13 cellular contexts compared by ENCODE assay signal in genomic region chr1:160623860-160624259, GRCh38. TPM values are rescaled to one million over a fixed set of nuclear protein-coding genes. Genes with fewer than 3 reads are reported as not detected.
DNase-seq lines count a peak whose midpoint lies in the region; ATAC-seq and TF ChIP-seq lines count a peak whose summit lies in the region.
"Had no signal": no experiment of that assay in that cellular context is flagged by ENCODE, and none has a peak within 500 bp of the region (broad histone marks: within the 10 kb centered on the region; RNA-seq: fewer than 3 reads in every experiment).

No MANE protein-coding gene starts in this region.

- no peaks in the 10 kb centered on the region for H3K36me3 ChIP-seq in vagina

- no peak for DNase-seq in activated naive CD4-positive, alpha-beta T cell treated with anti-CD3 and anti-CD28 coated beads, Interleukin-2, amount 10 ng/mL, durations not matched to agents 7 days and 5 days
- DNase-seq in activated naive CD4-positive, alpha-beta T cell treated with Interleukin-2 at 50 U/mL for 16 hours = no peak
- DNase-seq in activated T-helper 2 cell treated with anti-CD3 and anti-CD28 coated beads, Interferon-gamma antibody, Interleukin-2, Interleukin-4, amounts not matched to agents 10 μg/mL and 5 μg/mL and 100 μg/mL, durations not matched to agents 14 hours and 24 hours and 36 hours (ENCODE audit: low spot score) = no peak
- DNase-seq in head of caudate nucleus (no peak), ecto neural progenitor cell (ENCODE audit: low spot score) (no peak), vagina (ENCODE audit: extremely low spot score in 2 of 2) (no peak)
- DNase-seq: IMR-90; left cardiac atrium; NCI-H524 treated with DMSO at 0.1 percent for 48 hours; stimulated activated CD4-positive, alpha-beta T cell treated with anti-CD3 and anti-CD28 coated beads, Interleukin-2, amount 100 ng/mL, for 48 hours had no signal

- no peak overlapping the region for H3K4me3 ChIP-seq in vagina

- H3K4me1 ChIP-seq in vagina = no peaks in the 10 kb centered on the region

- H3K9me3 Mint-ChIP-seq in activated naive CD4-positive, alpha-beta T cell treated with anti-CD3 and anti-CD28 coated beads, Interleukin-2, amount 10 ng/mL, durations not matched to agents 7 days and 5 days = peaks cover 5% of the 10 kb centered on the region
- peaks cover 6% of the 10 kb centered on the region for H3K9me3 Mint-ChIP-seq in activated T-helper 2 cell treated with anti-CD3 and anti-CD28 coated beads, Interferon-gamma antibody, Interleukin-2, Interleukin-4, amounts not matched to agents 10 μg/mL and 5 μg/mL and 100 μg/mL, durations not matched to agents 14 hours and 24 hours and 36 hours
- no peaks in the 10 kb centered on the region for H3K9me3 Mint-ChIP-seq in stimulated activated naive CD8-positive, alpha-beta T cell treated with anti-CD3 and anti-CD28 coated beads, Interleukin-15, Interleukin-2, amounts not matched to agents 100 ng/mL and 50 ng/mL, for 24 hours

- no peak overlapping the region for H3K27ac ChIP-seq in vagina

- CTCF ChIA-PET in activated naive CD4-positive, alpha-beta T cell treated with anti-CD3 and anti-CD28 coated beads, Interleukin-2, amount 10 ng/mL, durations not matched to agents 7 days and 5 days (lab: Charles Lee) = interaction anchor here (0.9 to 2.3 kb wide), 5 partner anchors 15 to 51 kb away, joined by 3 to 9 read pairs (median 4); partner anchors contain the start of gene SLAMF1

- ATAC-seq in HG03565 (IDR thresholded peaks at IDR 0.05; ENCODE audit: unreplicated experiment) = peak; percentile 24
- ATAC-seq: left cardiac atrium had no signal

- no peaks in the 10 kb centered on the region for H3K9me3 ChIP-seq in vagina

- intact Hi-C loops in activated T-helper 2 cell treated with anti-CD3 and anti-CD28 coated beads, Interferon-gamma antibody, Interleukin-2, Interleukin-4, amounts not matched to agents 10 μg/mL and 5 μg/mL and 100 μg/mL, durations not matched to agents 14 hours and 24 hours and 36 hours (cut with micrococcal nuclease) = loop anchor here (1.0 to 10.0 kb wide), 7 partner anchors 16 to 699 kb away; partner anchors contain the start of genes NIT1, PFDN2 and TAGLN2
- intact Hi-C loops in head of caudate nucleus (cut with DNase I) (no loop called here), vagina (cut with DNase I) (no loop called here)

- no peaks in the 10 kb centered on the region for H3K27me3 ChIP-seq in vagina

- no peaks in the 10 kb centered on the region for H3K27me3 Mint-ChIP-seq in activated naive CD4-positive, alpha-beta T cell treated with anti-CD3 and anti-CD28 coated beads, Interleukin-2, amount 10 ng/mL, durations not matched to agents 7 days and 5 days
- no peaks in the 10 kb centered on the region for H3K27me3 Mint-ChIP-seq in activated T-helper 2 cell treated with anti-CD3 and anti-CD28 coated beads, Interferon-gamma antibody, Interleukin-2, Interleukin-4, amounts not matched to agents 10 μg/mL and 5 μg/mL and 100 μg/mL, durations not matched to agents 14 hours and 24 hours and 36 hours (ENCODE audit: low read depth)
- no peaks in the 10 kb centered on the region for H3K27me3 Mint-ChIP-seq in stimulated activated naive CD8-positive, alpha-beta T cell treated with anti-CD3 and anti-CD28 coated beads, Interleukin-15, Interleukin-2, amounts not matched to agents 100 ng/mL and 50 ng/mL, for 24 hours

- no peak overlapping the region for H3K4me3 Mint-ChIP-seq in activated naive CD4-positive, alpha-beta T cell treated with anti-CD3 and anti-CD28 coated beads, Interleukin-2, amount 10 ng/mL, durations not matched to agents 7 days and 5 days
- H3K4me3 Mint-ChIP-seq in activated T-helper 2 cell treated with anti-CD3 and anti-CD28 coated beads, Interferon-gamma antibody, Interleukin-2, Interleukin-4, amounts not matched to agents 10 μg/mL and 5 μg/mL and 100 μg/mL, durations not matched to agents 14 hours and 24 hours and 36 hours (ENCODE audit: low read depth) = peak overlapping the region; percentile 68
- peak overlapping the region; percentile 79 for H3K4me3 Mint-ChIP-seq in stimulated activated naive CD8-positive, alpha-beta T cell treated with anti-CD3 and anti-CD28 coated beads, Interleukin-15, Interleukin-2, amounts not matched to agents 100 ng/mL and 50 ng/mL, for 24 hours

- TF ChIP-seq POLR2A in vagina (IDR thresholded peaks at IDR 0.05) = no peak

- no peak for TF ChIP-seq CTCF in vagina (IDR thresholded peaks at IDR 0.05)

- H3K36me3 Mint-ChIP-seq in activated naive CD4-positive, alpha-beta T cell treated with anti-CD3 and anti-CD28 coated beads, Interleukin-2, amount 10 ng/mL, durations not matched to agents 7 days and 5 days = peaks cover 87% of the 10 kb centered on the region
- H3K36me3 Mint-ChIP-seq in activated T-helper 2 cell treated with anti-CD3 and anti-CD28 coated beads, Interferon-gamma antibody, Interleukin-2, Interleukin-4, amounts not matched to agents 10 μg/mL and 5 μg/mL and 100 μg/mL, durations not matched to agents 14 hours and 24 hours and 36 hours (ENCODE audit: low read depth) = peaks cover 85% of the 10 kb centered on the region
- peaks cover 96% of the 10 kb centered on the region for H3K36me3 Mint-ChIP-seq in stimulated activated naive CD8-positive, alpha-beta T cell treated with anti-CD3 and anti-CD28 coated beads, Interleukin-15, Interleukin-2, amounts not matched to agents 100 ng/mL and 50 ng/mL, for 24 hours (ENCODE audit: low read depth)

- H3K4me1 Mint-ChIP-seq in activated naive CD4-positive, alpha-beta T cell treated with anti-CD3 and anti-CD28 coated beads, Interleukin-2, amount 10 ng/mL, durations not matched to agents 7 days and 5 days = peaks cover 94% of the 10 kb centered on the region
- H3K4me1 Mint-ChIP-seq in activated T-helper 2 cell treated with anti-CD3 and anti-CD28 coated beads, Interferon-gamma antibody, Interleukin-2, Interleukin-4, amounts not matched to agents 10 μg/mL and 5 μg/mL and 100 μg/mL, durations not matched to agents 14 hours and 24 hours and 36 hours (ENCODE audit: low read depth) = peaks cover 89% of the 10 kb centered on the region
- peaks cover 95% of the 10 kb centered on the region for H3K4me1 Mint-ChIP-seq in stimulated activated naive CD8-positive, alpha-beta T cell treated with anti-CD3 and anti-CD28 coated beads, Interleukin-15, Interleukin-2, amounts not matched to agents 100 ng/mL and 50 ng/mL, for 24 hours (ENCODE audit: low read depth)

- H3K27ac Mint-ChIP-seq in activated naive CD4-positive, alpha-beta T cell treated with anti-CD3 and anti-CD28 coated beads, Interleukin-2, amount 10 ng/mL, durations not matched to agents 7 days and 5 days = peak overlapping the region; percentile 91
- peak overlapping the region; percentile 100 for H3K27ac Mint-ChIP-seq in activated T-helper 2 cell treated with anti-CD3 and anti-CD28 coated beads, Interferon-gamma antibody, Interleukin-2, Interleukin-4, amounts not matched to agents 10 μg/mL and 5 μg/mL and 100 μg/mL, durations not matched to agents 14 hours and 24 hours and 36 hours
- H3K27ac Mint-ChIP-seq in stimulated activated naive CD8-positive, alpha-beta T cell treated with anti-CD3 and anti-CD28 coated beads, Interleukin-15, Interleukin-2, amounts not matched to agents 100 ng/mL and 50 ng/mL, for 24 hours = peak overlapping the region; percentile 99

RNA-seq across cellular contexts. Expression of gene SLAMF1, which starts 23.0 kb away (rescaled TPM):
- 74.6 and 78.8 TPM in 2 replicates for total RNA-seq in activated T-helper 2 cell treated with anti-CD3 and anti-CD28 coated beads, Interferon-gamma antibody, Interleukin-2, Interleukin-4, amounts not matched to agents 10 μg/mL and 5 μg/mL and 100 μg/mL, durations not matched to agents 14 hours and 24 hours and 36 hours
- total RNA-seq in vagina = 6.9 TPM
- total RNA-seq: bronchial epithelial cell, IMR-90 had no signal

RNA-seq across cellular contexts. Expression of gene CD84, which starts 44.6 kb away (rescaled TPM):
- total RNA-seq in activated T-helper 2 cell treated with anti-CD3 and anti-CD28 coated beads, Interferon-gamma antibody, Interleukin-2, Interleukin-4, amounts not matched to agents 10 μg/mL and 5 μg/mL and 100 μg/mL, durations not matched to agents 14 hours and 24 hours and 36 hours = 14.1 and 14.9 TPM in 2 replicates
- total RNA-seq in vagina = 8.1 TPM
- total RNA-seq: bronchial epithelial cell, IMR-90 had no signal
